9 cellular contexts compared by ENCODE assay signal in genomic region chr4:174358823-174359222, GRCh38.
DNase-seq lines count a peak whose midpoint lies in the region; ATAC-seq and TF ChIP-seq lines count a peak whose summit lies in the region.
"Had no signal": no experiment of that assay in that cellular context is flagged by ENCODE, and none has a peak within 500 bp of the region (broad histone marks: within the 10 kb centered on the region; RNA-seq: fewer than 3 reads in every experiment).

No MANE protein-coding gene starts in this region.

- dilution Hi-C loops in IMR-90 (cut with HindIII; ENCODE audit: low sequenced_read_pairs, unreplicated experiment): no loop called here

- no peak overlapping the region for H2BK15ac ChIP-seq in IMR-90 (ENCODE audit: low read depth, low read length)
- H2BK15ac ChIP-seq in mesendoderm (replicated peaks; ENCODE audit: low read depth): no peak overlapping the region

- H3K27me3 ChIP-seq in IMR-90 (ENCODE audit: control insufficient read depth, insufficient read depth, low read length): no peaks in the 10 kb centered on the region
- H3K27me3 ChIP-seq in mesendoderm (ENCODE audit: insufficient read depth, low read length, poor library complexity): no peaks in the 10 kb centered on the region

- no peaks in the 10 kb centered on the region for H3K9me1 ChIP-seq in IMR-90 (ENCODE audit: insufficient read depth, low read length)

- in situ Hi-C loops in IMR-90 (cut with MboI; ENCODE audit: low sequenced_read_pairs): loop anchor here (25.0 kb wide), 2 partner anchors 1178 to 1978 kb away; no protein-coding TSS in a partner anchor

- H3K79me1 ChIP-seq in IMR-90 (ENCODE audit: low read depth in 1 of 2, low read length in 2 of 2) (no peaks in the 10 kb centered on the region), mesendoderm (ENCODE audit: low read length) (no peaks in the 10 kb centered on the region)

- H3K4me3 ChIP-seq in IMR-90 (ENCODE audit: insufficient read depth, low read depth, low read length) (no peak overlapping the region), foreskin fibroblast (ENCODE audit: low read depth in 1 of 2, low read length in 2 of 2) (no peak overlapping the region), mesendoderm (ENCODE audit: low read length) (no peak overlapping the region)

- no peak overlapping the region for H2BK20ac ChIP-seq in IMR-90 (ENCODE audit: low read depth, low read length)

- no TSS peak for BruUV-seq in IMR-90 (replicated peaks; lab: Mats Ljungman, UMichigan)
- no TSS peak for BruUV-seq in Calu3 (replicated peaks; lab: Mats Ljungman, UMichigan)

- POLR2A ChIA-PET in IMR-90 (lab: Charles Lee; ENCODE audit: unreplicated experiment): no interaction called here

- no peak overlapping the region for H3K27ac ChIP-seq in IMR-90 (ENCODE audit: insufficient read depth, low read length)
- no peak overlapping the region for H3K27ac ChIP-seq in mesendoderm (ENCODE audit: low read depth, low read length)

- H3K4me2 ChIP-seq in IMR-90 (ENCODE audit: low read depth, low read length) (no peak overlapping the region), mesendoderm (ENCODE audit: low read length) (no peak overlapping the region)

- H3K56ac ChIP-seq in IMR-90 (ENCODE audit: extremely low read depth, insufficient read depth, low read length) (no peak overlapping the region), mesendoderm (ENCODE audit: low read length) (no peak overlapping the region)

- DNase-seq in IMR-90 (peak; percentile 67), foreskin fibroblast (peak; percentile 69 to 80), NCI-H2029 treated with DMSO at 0.1 percent for 48 hours (lab: John Stamatoyannopoulos, UW) (no peak), Calu3 (no peak), mesendoderm (no peak)
- DNase-seq in activated CD4-positive, alpha-beta T cell treated with anti-CD3 and anti-CD28 coated beads, Interleukin-2, amount 50 U/mL, for 48 hours: no peak

- H4K8ac ChIP-seq in IMR-90 (ENCODE audit: low read depth in 2 of 2, low read length in 2 of 2) (no peak overlapping the region), mesendoderm (ENCODE audit: low read depth, low read length) (no peak overlapping the region)

- no peak overlapping the region for H2BK120ac ChIP-seq in IMR-90 (ENCODE audit: low read depth, low read length)
- no peak overlapping the region for H2BK120ac ChIP-seq in mesendoderm (ENCODE audit: low read depth, low read length)

- no peak overlapping the region for H3K4ac ChIP-seq in IMR-90 (ENCODE audit: low read depth, low read length)
- H3K4ac ChIP-seq in mesendoderm (ENCODE audit: low read depth, low read length): no peak overlapping the region

- H3K27me3 Mint-ChIP-seq in Calu3 (ENCODE audit: unreplicated experiment): no peaks in the 10 kb centered on the region

- no peaks in the 10 kb centered on the region for H3K79me2 ChIP-seq in mesendoderm (ENCODE audit: control insufficient read depth, insufficient read depth, low read length)

- ATAC-seq in GM18502 (IDR thresholded peaks at IDR 0.05; ENCODE audit: poor library complexity, unreplicated experiment) (peak; percentile 99), GM21737 (IDR thresholded peaks at IDR 0.05; ENCODE audit: unreplicated experiment) (peak; percentile 99), IMR-90 (ENCODE audit: low read depth) (peak; percentile 54; the same call in 1 of the 2 replicates)

- TF ChIP-seq POLR2A in IMR-90 (IDR thresholded peaks at IDR 0.05; ENCODE audit: low read depth, low read length): no peak

- H2AFZ ChIP-seq in IMR-90 (replicated peaks; ENCODE audit: low read length, poor library complexity): no peak overlapping the region

- no peak overlapping the region for H3K4me3 Mint-ChIP-seq in Calu3 (ENCODE audit: low read depth, unreplicated experiment)
- H3K4me3 Mint-ChIP-seq: stimulated activated naive CD8-positive, alpha-beta T cell treated with anti-CD3 and anti-CD28 coated beads, Interleukin-15, Interleukin-2, amounts not matched to agents 100 ng/mL and 50 ng/mL, for 24 hours had no signal

- no peak overlapping the region for H4K5ac ChIP-seq in IMR-90 (ENCODE audit: low read depth, low read length)
- H4K5ac ChIP-seq in mesendoderm (ENCODE audit: low read length): no peak overlapping the region

- no peaks in the 10 kb centered on the region for H3K9me3 Mint-ChIP-seq in Calu3 (ENCODE audit: low read depth, unreplicated experiment)
- H3K9me3 Mint-ChIP-seq: stimulated activated naive CD8-positive, alpha-beta T cell treated with anti-CD3 and anti-CD28 coated beads, Interleukin-15, Interleukin-2, amounts not matched to agents 100 ng/mL and 50 ng/mL, for 24 hours had no signal

- no peaks in the 10 kb centered on the region for H4K20me1 ChIP-seq in IMR-90 (ENCODE audit: insufficient read depth, low read length)

- TF ChIP-seq RAD21 in IMR-90 (IDR thresholded peaks at IDR 0.05; ENCODE audit: low read length): no peak

- H2AK5ac ChIP-seq in IMR-90 (ENCODE audit: low read depth, low read length) (no peak overlapping the region), mesendoderm (ENCODE audit: low read length) (no peak overlapping the region)

- no CpG with 5 or more reads among the region's 1 CpG for WGBS in IMR-90 (ENCODE audit: extremely low coverage in 2 of 2, insufficient read length in 1 of 2), 2 experiments
- WGBS in mesendoderm (ENCODE audit: extremely low coverage, insufficient coverage, low lambda C conversion rate): no CpG with 5 or more reads among the region's 1 CpG

- CTCF ChIA-PET in IMR-90 (lab: Yijun Ruan, JAX): no interaction called here
- CTCF ChIA-PET in Calu3 (lab: Charles Lee): interaction anchor here (0.6 kb wide), 1 partner anchor 65 kb away, joined by 3 read pairs; no protein-coding TSS in a partner anchor

- no peak overlapping the region for H3K18ac ChIP-seq in IMR-90 (ENCODE audit: low read depth, low read length)
- H3K18ac ChIP-seq in mesendoderm (ENCODE audit: low read length): no peak overlapping the region

- H3K9me3 ChIP-seq in IMR-90 (ENCODE audit: control insufficient read depth, insufficient read depth, low read length): no peaks in the 10 kb centered on the region

- TF ChIP-seq CTCF in IMR-90 (conservative IDR thresholded peaks at IDR 0.05; ENCODE audit: low read depth, low read length) (no peak), foreskin fibroblast (IDR thresholded peaks at IDR 0.05; ENCODE audit: low read depth, low read length) (no peak), Calu3 (IDR thresholded peaks at IDR 0.05; ENCODE audit: unreplicated experiment) (no peak)

- no peak overlapping the region for H3K14ac ChIP-seq in IMR-90 (replicated peaks; ENCODE audit: low read depth, low read length)

- H3K4me1 Mint-ChIP-seq in Calu3 (ENCODE audit: low read depth, unreplicated experiment): no peaks in the 10 kb centered on the region

- H3K36me3 ChIP-seq in IMR-90 (ENCODE audit: control insufficient read depth, insufficient read depth, low read length) (no peaks in the 10 kb centered on the region), mesendoderm (ENCODE audit: control insufficient read depth, insufficient read depth, low read length) (no peaks in the 10 kb centered on the region)

- H3K4me1 ChIP-seq in IMR-90 (ENCODE audit: control insufficient read depth, insufficient read depth, low read length): no peaks in the 10 kb centered on the region
- H3K4me1 ChIP-seq in mesendoderm (ENCODE audit: control insufficient read depth, low read depth, low read length): no peaks in the 10 kb centered on the region

- H2AK9ac ChIP-seq in IMR-90 (replicated peaks; ENCODE audit: low read depth, low read length, poor library complexity): no peak overlapping the region

- H4K91ac ChIP-seq in IMR-90 (ENCODE audit: insufficient read depth, low read depth, low read length): no peak overlapping the region

- no peak overlapping the region for H2BK5ac ChIP-seq in IMR-90 (ENCODE audit: low read depth, low read length, poor library complexity, severe bottlenecking)
- no peak overlapping the region for H2BK5ac ChIP-seq in mesendoderm (ENCODE audit: low read length)

- H3K27ac Mint-ChIP-seq in Calu3 (ENCODE audit: unreplicated experiment): no peak overlapping the region
- H3K27ac Mint-ChIP-seq: stimulated activated naive CD8-positive, alpha-beta T cell treated with anti-CD3 and anti-CD28 coated beads, Interleukin-15, Interleukin-2, amounts not matched to agents 100 ng/mL and 50 ng/mL, for 24 hours had no signal

- no peak overlapping the region for H3K23ac ChIP-seq in IMR-90 (ENCODE audit: low read depth, low read length)
- H3K23ac ChIP-seq in mesendoderm (ENCODE audit: low read length): no peak overlapping the region

- no peaks in the 10 kb centered on the region for H3K36me3 Mint-ChIP-seq in Calu3 (ENCODE audit: insufficient read depth, unreplicated experiment)

- intact Hi-C loops in IMR-90 (cut with micrococcal nuclease) (no loop called here), Calu3 (cut with micrococcal nuclease; ENCODE audit: unreplicated experiment) (no loop called here)

- H3K9ac ChIP-seq in IMR-90 (ENCODE audit: low read depth, low read length) (no peak overlapping the region), mesendoderm (ENCODE audit: low read length) (no peak overlapping the region)

TF ChIP-seq in IMR-90, 13 proteins besides CTCF, POLR2A, EP300 and RAD21:
- TF ChIP-seq SMC3 (IDR thresholded peaks at IDR 0.05; ENCODE audit: low read depth, low read length) (no peak), MAZ (IDR thresholded peaks at IDR 0.05; ENCODE audit: borderline replicate concordance, low read depth, low read length) (no peak), CHD1 (IDR thresholded peaks at IDR 0.05; ENCODE audit: low read depth, low read length) (no peak), FOS (IDR thresholded peaks at IDR 0.05; ENCODE audit: low read depth, low read length) (0 out of 2 replicates have a peak, but pooled peaks have one; percentile 9), BHLHE40 (IDR thresholded peaks at IDR 0.05; ENCODE audit: low read depth, low read length) (no peak)

Comparison
In these comparisons a context has a peak if more than half of its experiments do, and no peak if none do; other contexts are left out.
1. DNase-seq: peak in IMR-90 (single experiment) and foreskin fibroblast (2 of 2); none in NCI-H2029 treated with DMSO at 0.1 percent for 48 hours (single experiment), Calu3 (single experiment), mesendoderm (single experiment) and activated CD4-positive, alpha-beta T cell treated with anti-CD3 and anti-CD28 coated beads, Interleukin-2, amount 50 U/mL, for 48 hours (0 of 2).
2. Peak in every context shown above with its lines, with median percentiles within 50 percentile points of each other: ATAC-seq.